Comparison of ENCODE assay signal across 22 cellular contexts in genomic region chr10:3353235-3353634, GRCh38.
"Had no signal": no experiment of that assay in that cellular context is flagged by ENCODE, and none has a peak within 500 bp of the region (broad histone marks: within the 10 kb centered on the region; RNA-seq: fewer than 3 reads in every experiment).

No MANE protein-coding gene starts in this region.

- DNase-seq: activated CD4-positive, alpha-beta T cell treated with anti-CD3 and anti-CD28 coated beads, Interleukin-2, amount 10 ng/mL, durations not matched to agents 7 days and 5 days; activated CD4-positive, CD25-positive, alpha-beta regulatory T cell treated with anti-CD3 and anti-CD28 coated beads, Interleukin-2, amount 50 U/mL, for 72 hours; activated CD8-positive, alpha-beta memory T cell treated with anti-CD3 and anti-CD28 coated beads, Interleukin-2, amount 10 ng/mL, durations not matched to agents 7 days and 5 days; activated CD8-positive, alpha-beta T cell treated with anti-CD3 and anti-CD28 coated beads for 36 hours; activated gamma-delta T cell; activated naive CD4-positive, alpha-beta T cell treated with anti-CD3 and anti-CD28 coated beads, Interleukin-2, amount 50 U/mL, for 16 hours; body of pancreas; caudate nucleus; dorsolateral prefrontal cortex; esophagus squamous epithelium; gastrocnemius medialis; left colon; nephron progenitor cell; spleen; stimulated activated CD4-positive, alpha-beta T cell treated with anti-CD3 and anti-CD28 coated beads, Interleukin-4, amount 100 ng/mL, for 24 hours; stimulated activated naive CD8-positive, alpha-beta T cell treated with anti-CD3 and anti-CD28 coated beads, Interleukin-15, Interleukin-2, amounts not matched to agents 100 U/mL and 50 U/mL, for 24 hours; T-helper 1 cell; upper lobe of right lung; WERI-Rb-1 had no signal

- H3K36me3 ChIP-seq: esophagus squamous epithelium, gastrocnemius medialis, spleen, thyroid gland, upper lobe of right lung, WERI-Rb-1 had no signal

- H3K9me3 ChIP-seq: body of pancreas, esophagus squamous epithelium, gastrocnemius medialis, thyroid gland, upper lobe of right lung had no signal

- H3K27me3 ChIP-seq: body of pancreas, dorsolateral prefrontal cortex, esophagus squamous epithelium, gastrocnemius medialis, thyroid gland, upper lobe of right lung had no signal

- H3K4me1 ChIP-seq: body of pancreas, esophagus squamous epithelium, spleen, thyroid gland had no signal

- H3K27ac ChIP-seq: body of pancreas, dorsolateral prefrontal cortex, esophagus squamous epithelium, gastrocnemius medialis, spleen, thyroid gland, upper lobe of right lung, WERI-Rb-1 had no signal

- FAIRE-seq: keratinocyte, TTC549 had no signal

- ATAC-seq: activated CD8-positive, alpha-beta memory T cell treated with anti-CD3 and anti-CD28 coated beads, Interleukin-2, amount 10 ng/mL, durations not matched to agents 7 days and 5 days; activated CD8-positive, alpha-beta T cell treated with anti-CD3 and anti-CD28 coated beads for 36 hours; body of pancreas; gastrocnemius medialis; left colon; stimulated activated naive CD8-positive, alpha-beta T cell treated with anti-CD3 and anti-CD28 coated beads, Interleukin-15, Interleukin-2, amounts not matched to agents 100 U/mL and 50 U/mL, for 24 hours; upper lobe of right lung had no signal

- H3K4me3 ChIP-seq: body of pancreas, dorsolateral prefrontal cortex, esophagus squamous epithelium, gastrocnemius medialis, spleen, thyroid gland, upper lobe of right lung had no signal
